19 cellular contexts compared by ENCODE assay signal in the genomic region with DNA sequence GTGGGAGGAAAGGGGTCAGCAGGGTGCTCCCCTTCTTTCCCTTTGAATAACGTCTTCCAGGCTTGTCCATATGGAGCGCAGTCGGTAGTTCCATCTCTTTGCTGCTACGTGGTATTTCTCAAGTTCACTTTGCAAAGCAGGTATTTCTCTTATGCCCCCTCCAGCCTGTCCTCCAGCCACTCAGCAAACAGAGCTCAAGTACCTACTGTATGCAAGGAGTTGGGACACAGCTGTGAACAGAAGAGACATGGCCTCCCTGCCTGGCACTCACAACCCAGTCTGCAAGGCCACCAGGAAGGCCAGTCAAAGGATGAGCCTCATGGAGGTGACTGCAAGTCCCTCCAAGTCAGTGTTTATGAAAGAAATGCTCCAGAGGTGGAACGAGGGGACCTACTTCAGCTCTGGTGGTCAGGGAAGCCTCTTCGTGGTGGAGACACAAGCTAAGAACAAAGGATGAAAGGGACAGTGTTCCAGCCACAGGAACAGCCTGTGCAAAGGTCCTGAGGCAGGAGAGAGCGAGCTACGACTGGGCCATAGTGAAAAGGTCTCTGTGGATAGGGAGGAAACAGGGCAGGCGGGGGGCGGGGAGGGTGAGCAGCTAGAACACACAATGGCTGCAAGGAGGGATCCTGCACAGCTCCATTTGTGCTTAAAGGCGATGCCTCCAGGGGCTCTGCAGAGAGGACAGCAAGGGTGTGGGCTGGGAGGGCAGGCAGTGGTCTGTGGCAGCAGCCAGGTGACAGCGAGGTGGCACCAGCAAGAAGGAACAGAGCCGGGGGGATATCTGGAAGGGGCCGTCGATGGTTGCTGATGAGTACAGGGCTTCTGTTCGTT. TPM values are rescaled to one million over a fixed set of nuclear protein-coding genes. Genes with fewer than 3 reads are reported as not detected.
DNase-seq lines count a peak whose midpoint lies in the region; ATAC-seq and TF ChIP-seq lines count a peak whose summit lies in the region.
"Had no signal": no experiment of that assay in that cellular context is flagged by ENCODE, and none has a peak within 500 bp of the region (broad histone marks: within the 10 kb centered on the region; RNA-seq: fewer than 3 reads in every experiment).

No MANE protein-coding gene starts in this region.

- no peaks in the 10 kb centered on the region for H3K36me3 Mint-ChIP-seq in activated naive CD4-positive, alpha-beta T cell treated with anti-CD3 and anti-CD28 coated beads, Interleukin-2, amount 50 U/mL, for 24 hours
- H3K36me3 Mint-ChIP-seq in activated naive CD4-positive, alpha-beta T cell treated with anti-CD3 and anti-CD28 coated beads, Interleukin-2, amount 10 ng/mL, durations not matched to agents 7 days and 5 days: no peaks in the 10 kb centered on the region
- H3K36me3 Mint-ChIP-seq in activated CD4-positive, alpha-beta memory T cell treated with anti-CD3 and anti-CD28 coated beads for 36 hours: no peaks in the 10 kb centered on the region
- H3K36me3 Mint-ChIP-seq: CD14-positive monocyte; CD8-positive, alpha-beta T cell had no signal

- 80% methylated on average over 16 of the region's 16 CpGs for WGBS in right cardiac atrium

- no peaks in the 10 kb centered on the region for H3K27me3 ChIP-seq in left lung
- H3K27me3 ChIP-seq in osteoblast (ENCODE audit: insufficient read depth, low read length): peaks cover 25% of the 10 kb centered on the region
- no peaks in the 10 kb centered on the region for H3K27me3 ChIP-seq in upper lobe of right lung
- no peaks in the 10 kb centered on the region for H3K27me3 ChIP-seq in right cardiac atrium (ENCODE audit: control insufficient read depth, insufficient read depth)

- TF ChIP-seq CTCF in left lung (IDR thresholded peaks at IDR 0.05): no peak
- no peak for TF ChIP-seq CTCF in osteoblast (IDR thresholded peaks at IDR 0.05; ENCODE audit: extremely low read depth, low read depth, low read length)
- TF ChIP-seq CTCF in upper lobe of right lung (IDR thresholded peaks at IDR 0.05): no peak

- H3K4me1 ChIP-seq in left lung: no peaks in the 10 kb centered on the region
- no peaks in the 10 kb centered on the region for H3K4me1 ChIP-seq in osteoblast (ENCODE audit: insufficient read depth, low read length)
- H3K4me1 ChIP-seq in upper lobe of right lung: no peaks in the 10 kb centered on the region
- H3K4me1 ChIP-seq in right cardiac atrium (ENCODE audit: control insufficient read depth, insufficient read depth, low read length): no peaks in the 10 kb centered on the region
- H3K4me1 ChIP-seq: HAP-1 had no signal

- H3K4me3 ChIP-seq in left lung (no peak overlapping the region), osteoblast (ENCODE audit: insufficient read depth, low read length) (no peak overlapping the region), upper lobe of right lung (no peak overlapping the region), right cardiac atrium (ENCODE audit: low read length) (no peak overlapping the region)
- H3K4me3 ChIP-seq: HAP-1 had no signal

- H3K4me3 Mint-ChIP-seq in activated naive CD4-positive, alpha-beta T cell treated with anti-CD3 and anti-CD28 coated beads, Interleukin-2, amount 50 U/mL, for 24 hours: no peak overlapping the region
- H3K4me3 Mint-ChIP-seq in activated naive CD4-positive, alpha-beta T cell treated with anti-CD3 and anti-CD28 coated beads, Interleukin-2, amount 10 ng/mL, durations not matched to agents 7 days and 5 days: no peak overlapping the region
- H3K4me3 Mint-ChIP-seq in activated CD4-positive, alpha-beta memory T cell treated with anti-CD3 and anti-CD28 coated beads for 36 hours: no peak overlapping the region
- H3K4me3 Mint-ChIP-seq: CD8-positive, alpha-beta T cell; HFFc6 had no signal

- peaks cover 17% of the 10 kb centered on the region for H3K27me3 Mint-ChIP-seq in activated naive CD4-positive, alpha-beta T cell treated with anti-CD3 and anti-CD28 coated beads, Interleukin-2, amount 50 U/mL, for 24 hours
- H3K27me3 Mint-ChIP-seq in activated naive CD4-positive, alpha-beta T cell treated with anti-CD3 and anti-CD28 coated beads, Interleukin-2, amount 10 ng/mL, durations not matched to agents 7 days and 5 days: peaks cover 36% of the 10 kb centered on the region
- peaks cover 14% of the 10 kb centered on the region for H3K27me3 Mint-ChIP-seq in activated CD4-positive, alpha-beta memory T cell treated with anti-CD3 and anti-CD28 coated beads for 36 hours

- no peaks in the 10 kb centered on the region for H3K4me1 Mint-ChIP-seq in activated naive CD4-positive, alpha-beta T cell treated with anti-CD3 and anti-CD28 coated beads, Interleukin-2, amount 50 U/mL, for 24 hours
- H3K4me1 Mint-ChIP-seq in activated naive CD4-positive, alpha-beta T cell treated with anti-CD3 and anti-CD28 coated beads, Interleukin-2, amount 10 ng/mL, durations not matched to agents 7 days and 5 days: no peaks in the 10 kb centered on the region
- no peaks in the 10 kb centered on the region for H3K4me1 Mint-ChIP-seq in activated CD4-positive, alpha-beta memory T cell treated with anti-CD3 and anti-CD28 coated beads for 36 hours (ENCODE audit: low read depth)

- H3K9me3 ChIP-seq in left lung (no peaks in the 10 kb centered on the region), osteoblast (ENCODE audit: low read depth, low read length) (no peaks in the 10 kb centered on the region), upper lobe of right lung (no peaks in the 10 kb centered on the region), right cardiac atrium (ENCODE audit: control insufficient read depth, low read length) (no peaks in the 10 kb centered on the region)
- H3K9me3 ChIP-seq: HAP-1 had no signal

- H3K27ac ChIP-seq in left lung (no peak overlapping the region), osteoblast (ENCODE audit: low read depth, low read length) (no peak overlapping the region), upper lobe of right lung (no peak overlapping the region), right cardiac atrium (ENCODE audit: low read length) (no peak overlapping the region)
- H3K27ac ChIP-seq: 22Rv1, HL-60 had no signal

- H4K20me1 ChIP-seq in osteoblast (ENCODE audit: insufficient read depth, low read length): no peaks in the 10 kb centered on the region

- DNase-seq in activated naive CD4-positive, alpha-beta T cell treated with anti-CD3 and anti-CD28 coated beads, Interleukin-2, amount 10 ng/mL, durations not matched to agents 7 days and 5 days: no peak
- DNase-seq in left lung (peak in 1 of 2 donors; percentile 51), osteoblast (ENCODE audit: insufficient read length, low spot score, missing footprints) (peak; percentile 46), upper lobe of right lung (no peak), right cardiac atrium (no peak), ureter (ENCODE audit: low spot score) (no peak)
- no peak for DNase-seq in activated CD4-positive, alpha-beta memory T cell treated with anti-CD3 and anti-CD28 coated beads for 36 hours
- DNase-seq: CD8-positive, alpha-beta T cell; COR-L47; DND-41; GDM1; GOT3; HFFc6 had no signal

- ATAC-seq in left lung: peak; percentile 91
- ATAC-seq in upper lobe of right lung: peak; percentile 84
- ATAC-seq in right cardiac atrium: no peak
- ATAC-seq: CD8-positive, alpha-beta T cell had no signal

- no peak overlapping the region for H3K4me2 ChIP-seq in osteoblast (ENCODE audit: insufficient read depth, low read length)

- no peaks in the 10 kb centered on the region for H3K79me2 ChIP-seq in osteoblast (ENCODE audit: insufficient read depth, low read length)

- peak overlapping the region; percentile 30 for H3K27ac Mint-ChIP-seq in activated naive CD4-positive, alpha-beta T cell treated with anti-CD3 and anti-CD28 coated beads, Interleukin-2, amount 50 U/mL, for 24 hours
- no peak overlapping the region for H3K27ac Mint-ChIP-seq in activated naive CD4-positive, alpha-beta T cell treated with anti-CD3 and anti-CD28 coated beads, Interleukin-2, amount 10 ng/mL, durations not matched to agents 7 days and 5 days
- no peak overlapping the region for H3K27ac Mint-ChIP-seq in activated CD4-positive, alpha-beta memory T cell treated with anti-CD3 and anti-CD28 coated beads for 36 hours
- H3K27ac Mint-ChIP-seq: CD14-positive monocyte; CD8-positive, alpha-beta T cell; HFFc6 had no signal

- no peaks in the 10 kb centered on the region for H3K9me3 Mint-ChIP-seq in activated naive CD4-positive, alpha-beta T cell treated with anti-CD3 and anti-CD28 coated beads, Interleukin-2, amount 50 U/mL, for 24 hours
- H3K9me3 Mint-ChIP-seq in activated naive CD4-positive, alpha-beta T cell treated with anti-CD3 and anti-CD28 coated beads, Interleukin-2, amount 10 ng/mL, durations not matched to agents 7 days and 5 days: no peaks in the 10 kb centered on the region
- no peaks in the 10 kb centered on the region for H3K9me3 Mint-ChIP-seq in activated CD4-positive, alpha-beta memory T cell treated with anti-CD3 and anti-CD28 coated beads for 36 hours
- H3K9me3 Mint-ChIP-seq: CD8-positive, alpha-beta T cell; HFFc6 had no signal

- intact Hi-C loops in left lung (cut with DNase I) (no loop called here), upper lobe of right lung (cut with DNase I) (no loop called here), right cardiac atrium (cut with DNase I) (no loop called here)
- intact Hi-C loops in activated CD4-positive, alpha-beta memory T cell treated with anti-CD3 and anti-CD28 coated beads for 36 hours (cut with micrococcal nuclease): no loop called here

- H2AFZ ChIP-seq in osteoblast (ENCODE audit: low read length): no peak overlapping the region

- POLR2A ChIA-PET in activated CD4-positive, alpha-beta memory T cell treated with anti-CD3 and anti-CD28 coated beads for 36 hours (lab: Charles Lee): no interaction called here

- H3K36me3 ChIP-seq in left lung (peaks cover 0 to 9% of the 10 kb centered on the region in 2 donors), osteoblast (ENCODE audit: insufficient read depth, low read length) (no peaks in the 10 kb centered on the region), upper lobe of right lung (peaks cover 4% of the 10 kb centered on the region)
- H3K36me3 ChIP-seq: HAP-1 had no signal

- CTCF ChIA-PET in activated naive CD4-positive, alpha-beta T cell treated with anti-CD3 and anti-CD28 coated beads, Interleukin-2, amount 10 ng/mL, durations not matched to agents 7 days and 5 days (lab: Charles Lee): no interaction called here
- CTCF ChIA-PET in activated CD4-positive, alpha-beta memory T cell treated with anti-CD3 and anti-CD28 coated beads for 36 hours (lab: Charles Lee): no interaction called here

RNA-seq across cellular contexts. Expression of a gene that starts 32.6 kb away (rescaled TPM):
- total RNA-seq in left lung: 10 to 100 TPM; 69.8 to 77.1 TPM
- total RNA-seq in osteoblast: 24.2 and 27.1 TPM in 2 replicates
- 78.1 TPM for total RNA-seq in upper lobe of right lung
- under 1 TPM in 1 of 2 experiments, not detected in 1; 0.05 TPM for total RNA-seq in activated CD4-positive, alpha-beta memory T cell treated with anti-CD3 and anti-CD28 coated beads for 36 hours
- 10 to 100 TPM in 2 of 4 donors, 1 to 10 TPM in 2; 3.9 to 19.1 (median 8.4) TPM for total RNA-seq in right cardiac atrium
- polyA plus RNA-seq in right cardiac atrium: 5.0 TPM
- total RNA-seq in ureter: 108 TPM
- total RNA-seq: CD8-positive, alpha-beta T cell had no signal

RNA-seq across cellular contexts. Expression of a gene that starts 53.8 kb away (rescaled TPM):
- under 1 TPM; 0.52 to 0.76 TPM for total RNA-seq in left lung
- total RNA-seq in osteoblast: under 0.01 and 0.29 TPM in 2 replicates
- 0.52 TPM for total RNA-seq in upper lobe of right lung
- total RNA-seq in activated CD4-positive, alpha-beta memory T cell treated with anti-CD3 and anti-CD28 coated beads for 36 hours: under 1 TPM in 1 of 2 experiments, not detected in 1; 0.07 TPM
- total RNA-seq in right cardiac atrium: 1 to 10 TPM in 3 of 4 donors, under 1 TPM in 1; 0.57 to 3.8 (median 2.1) TPM
- 1.4 TPM for polyA plus RNA-seq in right cardiac atrium
- total RNA-seq in ureter: not detected
- total RNA-seq: CD8-positive, alpha-beta T cell; HFFc6 had no signal
- polyA plus RNA-seq: BJ had no signal

RNA-seq across cellular contexts. Expression of a gene that starts 57.0 kb away (rescaled TPM):
- total RNA-seq in left lung: 10 to 100 TPM; 31.3 to 38.6 TPM
- 34.5 and 38.4 TPM in 2 replicates for total RNA-seq in osteoblast
- total RNA-seq in upper lobe of right lung: 36.6 TPM
- 10 to 100 TPM; 24.4 TPM for total RNA-seq in activated CD4-positive, alpha-beta memory T cell treated with anti-CD3 and anti-CD28 coated beads for 36 hours
- total RNA-seq in right cardiac atrium: 10 to 100 TPM; 24.4 to 30.4 (median 27.4) TPM
- 16.5 TPM for polyA plus RNA-seq in right cardiac atrium
- total RNA-seq in ureter: 33.2 TPM

RNA-seq across cellular contexts. Expression of a gene that starts 57.2 kb away (rescaled TPM):
- 10 to 100 TPM; 88.9 to 95.5 TPM for total RNA-seq in left lung
- total RNA-seq in osteoblast: 48.0 and 48.1 TPM in 2 replicates
- total RNA-seq in upper lobe of right lung: 85.7 TPM
- 10 to 100 TPM; 71.6 to 73.3 TPM for total RNA-seq in activated CD4-positive, alpha-beta memory T cell treated with anti-CD3 and anti-CD28 coated beads for 36 hours
- total RNA-seq in right cardiac atrium: 10 to 100 TPM; 69.9 to 84.4 (median 81.1) TPM
- polyA plus RNA-seq in right cardiac atrium: 56.1 TPM
- 120 TPM for total RNA-seq in ureter

Comparison
In these comparisons a context has a peak if more than half of its experiments do, and no peak if none do; other contexts are left out.
1. ATAC-seq: peak in left lung (single experiment) and upper lobe of right lung (single experiment); none in right cardiac atrium (0 of 2).
2. RNA of a gene that starts 32.6 kb away (total RNA-seq): 108 TPM in ureter (single experiment), 78.1 TPM in upper lobe of right lung (single experiment), 69.8 to 77.1 TPM in left lung, 24.2 to 27.1 TPM in osteoblast and 3.9 to 19.1 TPM in right cardiac atrium; 0.05 TPM in activated CD4-positive, alpha-beta memory T cell treated with anti-CD3 and anti-CD28 coated beads for 36 hours; every median in the first group is over 4 times any median in the second.